Comparison of ENCODE assay signal across 16 cellular contexts in genomic region chr18:25144835-25145234, GRCh38.
DNase-seq lines count a peak whose midpoint lies in the region; ATAC-seq and TF ChIP-seq lines count a peak whose summit lies in the region.
"Had no signal": no experiment of that assay in that cellular context is flagged by ENCODE, and none has a peak within 500 bp of the region (broad histone marks: within the 10 kb centered on the region; RNA-seq: fewer than 3 reads in every experiment).

No MANE protein-coding gene starts in this region.

- H3K9me3 Mint-ChIP-seq in osteocyte (ENCODE audit: unreplicated experiment) = no peaks in the 10 kb centered on the region
- H3K9me3 Mint-ChIP-seq: WTC11 had no signal

- ATAC-seq in GM21723 (IDR thresholded peaks at IDR 0.05; ENCODE audit: unreplicated experiment) = no peak
- ATAC-seq: stimulated activated naive CD8-positive, alpha-beta T cell treated with anti-CD3 and anti-CD28 coated beads, Interleukin-15, Interleukin-2, amounts not matched to agents 100 U/mL and 50 U/mL, for 24 hours; WTC11 had no signal

- H3K4me1 Mint-ChIP-seq in osteocyte (ENCODE audit: unreplicated experiment) = peaks cover 9% of the 10 kb centered on the region

- H3K79me1 ChIP-seq in mesenchymal stem cell (replicated peaks; ENCODE audit: low read length, poor library complexity, severe bottlenecking) = peaks cover 3% of the 10 kb centered on the region

- H3K27me3 Mint-ChIP-seq in osteocyte (ENCODE audit: unreplicated experiment) = no peaks in the 10 kb centered on the region

- no peak overlapping the region for H2AK5ac ChIP-seq in mesenchymal stem cell (ENCODE audit: low read length, severe bottlenecking)

- H2BK12ac ChIP-seq in mesenchymal stem cell (ENCODE audit: low read length in 2 of 2) = no peak overlapping the region

- H3K4me2 ChIP-seq in mesenchymal stem cell (ENCODE audit: low read length, poor library complexity, severe bottlenecking) = no peak overlapping the region
- H3K4me2 ChIP-seq: BLaER1 treated with 17β-estradiol and CSF1 and Interleukin-3, amounts not matched to agents 10 nM and 100 nM had no signal

- no peaks in the 10 kb centered on the region for H3K36me3 ChIP-seq in mesenchymal stem cell (ENCODE audit: control insufficient read depth in 1 of 2, insufficient read depth in 2 of 2, low read depth in 1 of 2, low read length in 2 of 2)
- H3K36me3 ChIP-seq: BLaER1 treated with 17β-estradiol and CSF1 and Interleukin-3, amounts not matched to agents 10 nM and 100 nM; cardiac muscle cell; esophagus muscularis mucosa had no signal

- H3K23ac ChIP-seq in mesenchymal stem cell (ENCODE audit: low read length in 2 of 2) = no peak overlapping the region

- no peaks in the 10 kb centered on the region for H3K4me1 ChIP-seq in mesenchymal stem cell (ENCODE audit: control insufficient read depth, insufficient read depth, low read depth, low read length)

- H3K36me3 Mint-ChIP-seq in osteocyte (ENCODE audit: unreplicated experiment) = peaks cover 2% of the 10 kb centered on the region
- H3K36me3 Mint-ChIP-seq: WTC11 had no signal

- peak overlapping the region; percentile 64 for H3K9ac ChIP-seq in mesenchymal stem cell (ENCODE audit: low read length)
- H3K9ac ChIP-seq: BLaER1 treated with 17β-estradiol and CSF1 and Interleukin-3, amounts not matched to agents 10 nM and 100 nM had no signal

- no peak overlapping the region for H2AFZ ChIP-seq in mesenchymal stem cell (ENCODE audit: low read depth, low read length)

- no peak overlapping the region for H3K27ac ChIP-seq in mesenchymal stem cell (ENCODE audit: low read length, poor library complexity, severe bottlenecking)
- H3K27ac ChIP-seq: BLaER1 treated with 17β-estradiol and CSF1 and Interleukin-3, amounts not matched to agents 10 nM and 100 nM; cardiac muscle cell; esophagus muscularis mucosa had no signal

- H3K4me3 ChIP-seq in AG10803 (ENCODE audit: low read length) (no peak overlapping the region), mesenchymal stem cell (ENCODE audit: insufficient read depth in 1 of 2, low read depth in 1 of 2, low read length in 2 of 2) (no peak overlapping the region)
- H3K4me3 ChIP-seq: BLaER1 treated with 17β-estradiol and CSF1 and Interleukin-3, amounts not matched to agents 10 nM and 100 nM; cardiac muscle cell; esophagus muscularis mucosa had no signal

- DNase-seq in AG10803 (ENCODE audit: low read depth) (peak; percentile 74), NCI-H446 treated with DMSO at 0.1 percent for 48 hours (lab: John Stamatoyannopoulos, UW) (peak; percentile 46), epidermal melanocyte (ENCODE audit: insufficient read length, low spot score) (peak; percentile 18), mesenchymal stem cell (peak; percentile 57), HK-2 (ENCODE audit: unreplicated experiment) (no peak), activated gamma-delta T cell treated with Interleukin-2 at 50 U/mL for 16 hours (no peak), osteocyte (ENCODE audit: extremely low spot score, unreplicated experiment) (no peak)
- DNase-seq: activated T-cell treated with anti-CD3 and anti-CD28 coated beads, Interleukin-2, amount 50 U/mL, for 48 hours; NCI-H1092; stimulated activated CD4-positive, alpha-beta T cell treated with anti-CD3 and anti-CD28 coated beads, Interleukin-4, amount 100 ng/mL, for 24 hours; stimulated activated naive CD8-positive, alpha-beta T cell treated with anti-CD3 and anti-CD28 coated beads, Interleukin-15, Interleukin-2, amounts not matched to agents 100 U/mL and 50 U/mL, for 24 hours had no signal

- no peak overlapping the region for H4K8ac ChIP-seq in mesenchymal stem cell (ENCODE audit: low read length)

- H3K14ac ChIP-seq in mesenchymal stem cell (ENCODE audit: low read length in 2 of 2) = no peak overlapping the region

- no peak overlapping the region for H3K18ac ChIP-seq in mesenchymal stem cell (ENCODE audit: low read depth in 1 of 2, low read length in 2 of 2)

- H4K91ac ChIP-seq in mesenchymal stem cell (ENCODE audit: low read length) = no peak overlapping the region

- H2BK5ac ChIP-seq in mesenchymal stem cell (ENCODE audit: low read depth, low read length, poor library complexity, severe bottlenecking) = no peak overlapping the region

- no peak overlapping the region for H2BK15ac ChIP-seq in mesenchymal stem cell (ENCODE audit: low read depth, poor library complexity, severe bottlenecking)

- TF ChIP-seq CTCF in AG10803 (conservative IDR thresholded peaks at IDR 0.05; ENCODE audit: low read length) (no peak), osteocyte (IDR thresholded peaks at IDR 0.05) (no peak)

- no peak overlapping the region for H2BK120ac ChIP-seq in mesenchymal stem cell (ENCODE audit: low read depth, low read length)

- H3K4me3 Mint-ChIP-seq in osteocyte (ENCODE audit: unreplicated experiment) = no peak overlapping the region
- H3K4me3 Mint-ChIP-seq: WTC11 had no signal

- H3K9me3 ChIP-seq in mesenchymal stem cell (ENCODE audit: control insufficient read depth, low read length) = no peaks in the 10 kb centered on the region
- H3K9me3 ChIP-seq: BLaER1 treated with 17β-estradiol and CSF1 and Interleukin-3, amounts not matched to agents 10 nM and 100 nM; esophagus muscularis mucosa had no signal

- H3K27me3 ChIP-seq in mesenchymal stem cell (ENCODE audit: control insufficient read depth in 1 of 2, insufficient read depth in 1 of 2, low read length in 2 of 2) = no peaks in the 10 kb centered on the region
- H3K27me3 ChIP-seq: BLaER1 treated with 17β-estradiol and CSF1 and Interleukin-3, amounts not matched to agents 10 nM and 100 nM; cardiac muscle cell; esophagus muscularis mucosa had no signal

- no peak overlapping the region for H3K27ac Mint-ChIP-seq in osteocyte (ENCODE audit: unreplicated experiment)
- H3K27ac Mint-ChIP-seq: WTC11 had no signal

- WGBS in mesenchymal stem cell = 55% methylated on average over 2 of the region's 2 CpGs

- H3K4ac ChIP-seq in mesenchymal stem cell (ENCODE audit: low read depth in 1 of 2, low read length in 2 of 2) = no peak overlapping the region

Comparison
In these comparisons a context has a peak if more than half of its experiments do, and no peak if none do; other contexts are left out.
1. DNase-seq: peak in AG10803 (single experiment), NCI-H446 treated with DMSO at 0.1 percent for 48 hours (single experiment), epidermal melanocyte (single experiment) and mesenchymal stem cell (single experiment); none in HK-2 (single experiment), activated gamma-delta T cell treated with Interleukin-2 at 50 U/mL for 16 hours (single experiment) and osteocyte (single experiment).